In the genomic region with DNA sequence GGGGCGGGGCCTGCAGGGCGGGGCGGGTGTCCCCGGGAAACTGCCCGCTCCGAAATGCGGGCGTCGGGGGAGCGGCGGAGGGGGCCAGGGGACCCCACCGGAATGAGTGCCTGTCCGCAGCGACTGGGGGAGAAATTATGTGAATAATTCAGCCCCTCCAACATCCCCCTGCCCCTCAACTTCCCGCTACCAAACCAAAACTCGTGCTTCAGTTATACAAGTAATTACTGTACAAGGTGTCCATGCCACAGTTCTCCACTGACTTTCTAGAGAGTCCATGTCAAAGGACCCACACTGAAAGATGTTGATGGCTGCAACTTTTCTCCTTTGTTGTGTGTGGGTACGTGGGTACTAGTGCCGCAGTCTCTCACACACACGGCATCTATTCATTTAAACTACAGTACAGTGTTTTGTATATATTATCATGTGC, we compare ENCODE assay signal across 8 cellular contexts. TPM values are rescaled to one million over a fixed set of nuclear protein-coding genes. Genes with fewer than 3 reads are reported as not detected.
DNase-seq lines count a peak whose midpoint lies in the region; ATAC-seq and TF ChIP-seq lines count a peak whose summit lies in the region.

No MANE protein-coding gene starts in this region.

- TF ChIP-seq CTCF in lower leg skin (IDR thresholded peaks at IDR 0.05) (no peak), testis (IDR thresholded peaks at IDR 0.05) (no peak)

- H3K9me3 Mint-ChIP-seq in T-helper 2 cell treated with Interferon-gamma antibody and Interleukin-4, amounts not matched to agents 5 μg/mL and 100 μg/mL, for 36 hours = no peaks in the 10 kb centered on the region

- peak overlapping the region; percentile 72 to 97 for H3K27ac ChIP-seq in testis

- peaks cover 41% of the 10 kb centered on the region for H3K4me1 Mint-ChIP-seq in T-helper 2 cell treated with Interferon-gamma antibody and Interleukin-4, amounts not matched to agents 5 μg/mL and 100 μg/mL, for 36 hours (ENCODE audit: low read depth)

- peak overlapping the region; percentile 37 for H3K4me3 ChIP-seq in lower leg skin (ENCODE audit: low read depth, poor library complexity, severe bottlenecking)
- H3K4me3 ChIP-seq in testis = peak overlapping the region; percentile 93 to 95

- peaks cover 1% of the 10 kb centered on the region for H3K36me3 Mint-ChIP-seq in T-helper 2 cell treated with Interferon-gamma antibody and Interleukin-4, amounts not matched to agents 5 μg/mL and 100 μg/mL, for 36 hours (ENCODE audit: low read depth)

- no peaks in the 10 kb centered on the region for H3K9me3 ChIP-seq in testis

- DNase-seq in T-helper 2 cell treated with Interferon-gamma antibody and Interleukin-4, amounts not matched to agents 5 μg/mL and 100 μg/mL, for 36 hours (ENCODE audit: low spot score) = no peak
- DNase-seq in T-helper 2 cell (no peak), NCI-H2227 treated with DMSO at 0.1 percent for 48 hours (lab: John Stamatoyannopoulos, UW) (peak; percentile 61), cerebellar cortex (ENCODE audit: low spot score) (peak; percentile 53), lower leg skin (ENCODE audit: low spot score in 2 of 2) (no peak), testis (no peak), posterior cingulate gyrus (no peak)

- peaks cover 12% of the 10 kb centered on the region for H3K4me1 ChIP-seq in testis

- no peaks in the 10 kb centered on the region for H3K36me3 ChIP-seq in testis (ENCODE audit: low read depth, missing control alignments)

- WGBS in lower leg skin, 2 donors = 0 to 1% methylated on average over 14 to 17 of the region's 19 CpGs
- 0% methylated on average over 5 to 7 of the region's 19 CpGs for WGBS in testis, 2 donors

- H3K27me3 Mint-ChIP-seq in T-helper 2 cell treated with Interferon-gamma antibody and Interleukin-4, amounts not matched to agents 5 μg/mL and 100 μg/mL, for 36 hours (ENCODE audit: low read depth) = no peaks in the 10 kb centered on the region

- intact Hi-C loops in lower leg skin (cut with DNase I; ENCODE audit: low total_unique reads) = loop anchor here (10.0 kb wide), 1 partner anchor 336 kb away; no protein-coding TSS in a partner anchor
- intact Hi-C loops in testis (cut with DNase I; ENCODE audit: low total_unique reads) = no loop called here
- intact Hi-C loops in posterior cingulate gyrus (cut with DNase I) = loop anchor here (2.0 to 10.0 kb wide), 7 partner anchors 84 to 366 kb away; partner anchors contain the start of genes CFAP54 and LTA4H

- peak overlapping the region; percentile 95 for H3K27ac Mint-ChIP-seq in T-helper 2 cell treated with Interferon-gamma antibody and Interleukin-4, amounts not matched to agents 5 μg/mL and 100 μg/mL, for 36 hours

- H3K27me3 ChIP-seq in testis = no peaks in the 10 kb centered on the region

- no peak for TF ChIP-seq POLR2A in lower leg skin (IDR thresholded peaks at IDR 0.05)
- TF ChIP-seq POLR2A in testis (IDR thresholded peaks at IDR 0.05) = no peak

- ATAC-seq in HG02623 (IDR thresholded peaks at IDR 0.05; ENCODE audit: unreplicated experiment) = peak; percentile 0

- peak overlapping the region; percentile 87 for H3K4me3 Mint-ChIP-seq in T-helper 2 cell treated with Interferon-gamma antibody and Interleukin-4, amounts not matched to agents 5 μg/mL and 100 μg/mL, for 36 hours

RNA-seq across cellular contexts. Expression of gene CDK17, which starts 0.4 kb away (rescaled TPM):
- total RNA-seq in lower leg skin (10 to 100 TPM; 27.3 to 41.9 (median 30.8) TPM), testis (10 to 100 TPM; 91.5 to 100.0 TPM)
- 40.7 TPM for polyA plus RNA-seq in testis (ENCODE audit: insufficient read depth, low read depth, low replicate concordance)

Comparison
In these comparisons a context has a peak if more than half of its experiments do, and no peak if none do; other contexts are left out.
1. DNase-seq: peak in NCI-H2227 treated with DMSO at 0.1 percent for 48 hours (single experiment) and cerebellar cortex (single experiment); none in T-helper 2 cell treated with Interferon-gamma antibody and Interleukin-4, amounts not matched to agents 5 μg/mL and 100 μg/mL, for 36 hours (single experiment), T-helper 2 cell (0 of 5), lower leg skin (0 of 2), testis (single experiment) and posterior cingulate gyrus (0 of 10).